Comparison of ENCODE assay signal across 18 cellular contexts in genomic region chr17:77845541-77846225, GRCh38.
A peak's percentile ranks its signal among the peaks of the same experiment; 100 is the strongest.
DNase-seq lines count a peak whose midpoint lies in the region; ATAC-seq, FAIRE-seq and TF ChIP-seq lines count a peak whose summit lies in the region.
"Had no signal": no experiment of that assay in that cellular context is flagged by ENCODE, and none has a peak within 500 bp of the region (broad histone marks: within the 10 kb centered on the region; RNA-seq: fewer than 3 reads in every experiment).

No MANE protein-coding gene starts in this region.

- H3K4me1 ChIP-seq in left ventricle myocardium inferior (peaks cover 22% of the 10 kb centered on the region), HepG2 (ENCODE audit: insufficient read depth, low read length) (no peaks in the 10 kb centered on the region), upper lobe of right lung (no peaks in the 10 kb centered on the region), Caco-2 (peaks cover 5% of the 10 kb centered on the region)

- intact Hi-C loops in left ventricle myocardium inferior (cut with micrococcal nuclease) (no loop called here), Right ventricle myocardium inferior (cut with DNase I) (no loop called here), HepG2 (cut with micrococcal nuclease; ENCODE audit: unreplicated experiment) (no loop called here), upper lobe of right lung (cut with DNase I) (no loop called here), Caco-2 (cut with micrococcal nuclease; ENCODE audit: unreplicated experiment) (no loop called here)

- TF ChIP-seq CTCF in left ventricle myocardium inferior (IDR thresholded peaks at IDR 0.05; ENCODE audit: borderline replicate concordance) (no peak), HepG2 (CRISPR knock-in tag; IDR thresholded peaks at IDR 0.05) (no peak), upper lobe of right lung (IDR thresholded peaks at IDR 0.05) (no peak), Caco-2 (IDR thresholded peaks at IDR 0.05; ENCODE audit: insufficient read depth in 1 of 2, low read depth in 1 of 2, low read length in 1 of 2, severe bottlenecking in 1 of 2, unreplicated experiment in 1 of 2) (no peak)

- TF ChIP-seq RAD21 in HepG2 (CRISPR knock-in tag; IDR thresholded peaks at IDR 0.05) = no peak

- CTCF ChIA-PET in HepG2 (lab: Yijun Ruan, JAX; ENCODE audit: low intra/inter-chr PET ratio, low total read pairs) = no interaction called here
- CTCF ChIA-PET in activated naive CD4-positive, alpha-beta T cell treated with anti-CD3 and anti-CD28 coated beads, Interleukin-2, amount 10 ng/mL, durations not matched to agents 7 days and 5 days (lab: Charles Lee) = no interaction called here
- CTCF ChIA-PET in Caco-2 (lab: Charles Lee) = no interaction called here

- in situ Hi-C loops in HepG2 (cut with HindIII; ENCODE audit: extremely low pct_ligation_motif_present, low pct_unique_long_range_greater_than_20kb) = no loop called here

- H3K4me2 ChIP-seq in HepG2 (ENCODE audit: low read depth, low read length) = no peak overlapping the region

- no peak for ATAC-seq in Right ventricle myocardium inferior
- peak; percentile 30 for ATAC-seq in HepG2
- ATAC-seq in upper lobe of right lung = no peak
- ATAC-seq: HCT116 had no signal

- H3K4me3 Mint-ChIP-seq in activated naive CD4-positive, alpha-beta T cell treated with anti-CD3 and anti-CD28 coated beads, Interleukin-2, amount 10 ng/mL, durations not matched to agents 7 days and 5 days = no peak overlapping the region
- no peak overlapping the region for H3K4me3 Mint-ChIP-seq in Caco-2 (ENCODE audit: unreplicated experiment)

- no peak for FAIRE-seq in HepG2 (lab: Jason Lieb, UNC)
- FAIRE-seq: GM12891, RCC 7860 had no signal

- no TSS peak for BruUV-seq in HepG2 (replicated peaks; lab: Mats Ljungman, UMichigan)
- no TSS peak for BruUV-seq in Caco-2 (replicated peaks; lab: Mats Ljungman, UMichigan)

- H3K27me3 Mint-ChIP-seq in activated naive CD4-positive, alpha-beta T cell treated with anti-CD3 and anti-CD28 coated beads, Interleukin-2, amount 10 ng/mL, durations not matched to agents 7 days and 5 days = peaks cover 32% of the 10 kb centered on the region
- H3K27me3 Mint-ChIP-seq in Caco-2 (ENCODE audit: insufficient read depth, unreplicated experiment) = no peaks in the 10 kb centered on the region

- no peaks in the 10 kb centered on the region for H3K36me3 Mint-ChIP-seq in activated naive CD4-positive, alpha-beta T cell treated with anti-CD3 and anti-CD28 coated beads, Interleukin-2, amount 10 ng/mL, durations not matched to agents 7 days and 5 days
- no peaks in the 10 kb centered on the region for H3K36me3 Mint-ChIP-seq in Caco-2 (ENCODE audit: insufficient read depth, unreplicated experiment)

- H3K36me3 ChIP-seq in left ventricle myocardium inferior (no peaks in the 10 kb centered on the region), KOPT-K1 (ENCODE audit: insufficient read depth, low read length) (no peaks in the 10 kb centered on the region), HepG2 (replicated peaks in 1 of 2; ENCODE audit: control insufficient read depth in 1 of 2, insufficient read depth in 2 of 2, low read length in 2 of 2) (no peaks in the 10 kb centered on the region), upper lobe of right lung (no peaks in the 10 kb centered on the region), Caco-2 (ENCODE audit: control insufficient read depth, insufficient read depth, low read length) (no peaks in the 10 kb centered on the region)

- H3K9me3 ChIP-seq in left ventricle myocardium inferior (replicated peaks) (no peaks in the 10 kb centered on the region), KOPT-K1 (ENCODE audit: insufficient read depth, low read length, poor library complexity, severe bottlenecking) (no peaks in the 10 kb centered on the region), HepG2 (ENCODE audit: low read length) (no peaks in the 10 kb centered on the region), upper lobe of right lung (no peaks in the 10 kb centered on the region), Caco-2 (no peaks in the 10 kb centered on the region)

- H3K79me2 ChIP-seq in HepG2 (ENCODE audit: insufficient read depth, low read length) = no peaks in the 10 kb centered on the region

- H4K20me1 ChIP-seq in HepG2 (ENCODE audit: insufficient read depth, low read length) = no peaks in the 10 kb centered on the region

- peaks cover 50% of the 10 kb centered on the region for H3K4me1 Mint-ChIP-seq in activated naive CD4-positive, alpha-beta T cell treated with anti-CD3 and anti-CD28 coated beads, Interleukin-2, amount 10 ng/mL, durations not matched to agents 7 days and 5 days
- no peaks in the 10 kb centered on the region for H3K4me1 Mint-ChIP-seq in Caco-2 (ENCODE audit: low read depth, unreplicated experiment)

- no peak for TF ChIP-seq POLR2A in HepG2 (IDR thresholded peaks at IDR 0.05; ENCODE audit: insufficient read depth in 1 of 2, low read depth in 2 of 2, low read length in 2 of 2)

- POLR2A ChIA-PET in HepG2 (lab: Yijun Ruan, JAX) (interaction anchor here (0.6 kb wide), 1 partner anchor 175 kb away, joined by 3 read pairs; no protein-coding TSS in a partner anchor), Caco-2 (lab: Charles Lee) (no interaction called here)

- no peak overlapping the region for H2AFZ ChIP-seq in HepG2 (ENCODE audit: low read length)

- no peak overlapping the region for H3K27ac Mint-ChIP-seq in activated naive CD4-positive, alpha-beta T cell treated with anti-CD3 and anti-CD28 coated beads, Interleukin-2, amount 10 ng/mL, durations not matched to agents 7 days and 5 days
- no peak overlapping the region for H3K27ac Mint-ChIP-seq in Caco-2 (ENCODE audit: unreplicated experiment)

- 25% methylated on average over 16 of the region's 19 CpGs for WGBS in HepG2 (ENCODE audit: low lambda C conversion rate)

- H3K27ac ChIP-seq in left ventricle myocardium inferior (replicated peaks) (no peak overlapping the region), KOPT-K1 (ENCODE audit: low read depth, low read length, poor library complexity, severe bottlenecking) (peak overlapping the region; percentile 77), HepG2 (ENCODE audit: extremely low read length, insufficient read depth, low read length) (no peak overlapping the region), upper lobe of right lung (no peak overlapping the region)

- peak; percentile 5 for DNase-seq in left ventricle myocardium inferior
- no peak for DNase-seq in Right ventricle myocardium inferior (ENCODE audit: missing footprints)
- no peak for DNase-seq in HepG2 (ENCODE audit: low spot score)
- DNase-seq in upper lobe of right lung = peak; percentile 42
- DNase-seq in activated naive CD4-positive, alpha-beta T cell treated with anti-CD3 and anti-CD28 coated beads, Interleukin-2, amount 10 ng/mL, durations not matched to agents 7 days and 5 days = no peak
- no peak for DNase-seq in Caco-2
- DNase-seq in NCI-H446 treated with DMSO at 0.1 percent for 48 hours (lab: John Stamatoyannopoulos, UW) = no peak
- DNase-seq: AML-193, IMR-90, MV-4-11, NCI-H1417 treated with DMSO at 0.1 percent for 48 hours, NCI-H2171 treated with DMSO at 0.1 percent for 48 hours, NCI-H82, SIG-M5 had no signal

- no peak overlapping the region for H3K9ac ChIP-seq in HepG2 (ENCODE audit: insufficient read depth, low read depth, low read length)

- H3K9me3 Mint-ChIP-seq in activated naive CD4-positive, alpha-beta T cell treated with anti-CD3 and anti-CD28 coated beads, Interleukin-2, amount 10 ng/mL, durations not matched to agents 7 days and 5 days = no peaks in the 10 kb centered on the region
- no peaks in the 10 kb centered on the region for H3K9me3 Mint-ChIP-seq in Caco-2 (ENCODE audit: unreplicated experiment)

- no peak overlapping the region for H3K4me3 ChIP-seq in left ventricle myocardium inferior
- H3K4me3 ChIP-seq in HepG2 (replicated peaks in 1 of 3; ENCODE audit: insufficient read depth in 1 of 3, low read depth in 2 of 3, low read length in 3 of 3) = no peak overlapping the region
- H3K4me3 ChIP-seq in upper lobe of right lung = no peak overlapping the region
- no peak overlapping the region for H3K4me3 ChIP-seq in Caco-2 (ENCODE audit: low read depth, low read length)

- TF ChIP-seq EP300 in HepG2 (IDR thresholded peaks at IDR 0.05; ENCODE audit: low read depth in 2 of 2, low read length in 2 of 2) = no peak
- no peak for TF ChIP-seq EP300 in HepG2 (CRISPR knock-in tag; IDR thresholded peaks at IDR 0.05; ENCODE audit: borderline replicate concordance)

- H3K27me3 ChIP-seq in left ventricle myocardium inferior (ENCODE audit: low read depth) = no peaks in the 10 kb centered on the region
- peaks cover 6 to 57% of the 10 kb centered on the region in 2 experiments for H3K27me3 ChIP-seq in HepG2 (ENCODE audit: control insufficient read depth in 1 of 2, insufficient read depth in 2 of 2, low read length in 2 of 2)
- H3K27me3 ChIP-seq in upper lobe of right lung = no peaks in the 10 kb centered on the region
- H3K27me3 ChIP-seq in Caco-2 (replicated peaks; ENCODE audit: control insufficient read depth, insufficient read depth, low read length) = no peaks in the 10 kb centered on the region

TF ChIP-seq in HepG2, 621 proteins besides CTCF, POLR2A, EP300 and RAD21:
- no peak for TF ChIP-seq CBX5 (CRISPR knock-in tag; IDR thresholded peaks at IDR 0.05; ENCODE audit: borderline replicate concordance)
- TF ChIP-seq MXI1 (IDR thresholded peaks at IDR 0.05; ENCODE audit: borderline replicate concordance, low read depth, low read length) = no peak
- no peak for TF ChIP-seq CCDC6 (CRISPR knock-in tag; IDR thresholded peaks at IDR 0.05)
- no peak for TF ChIP-seq ZNF761 (CRISPR knock-in tag; conservative IDR thresholded peaks at IDR 0.05)
- TF ChIP-seq ZBTB3 (CRISPR knock-in tag; IDR thresholded peaks at IDR 0.05; ENCODE audit: borderline replicate concordance, low read depth) = no peak
- no peak for TF ChIP-seq CBFB (CRISPR knock-in tag; IDR thresholded peaks at IDR 0.05)
- TF ChIP-seq ATM (IDR thresholded peaks at IDR 0.05; ENCODE audit: borderline replicate concordance) = no peak
- no peak for TF ChIP-seq SRF (IDR thresholded peaks at IDR 0.05; ENCODE audit: low read depth, low read length)
- TF ChIP-seq SP140L (CRISPR knock-in tag; IDR thresholded peaks at IDR 0.05; ENCODE audit: borderline replicate concordance) = no peak
- TF ChIP-seq NR2F6 (IDR thresholded peaks at IDR 0.05) = no peak
- no peak for TF ChIP-seq NR2F6 (CRISPR knock-in tag; IDR thresholded peaks at IDR 0.05)
- TF ChIP-seq SOX6 (IDR thresholded peaks at IDR 0.05) = no peak
- TF ChIP-seq SOX6 (CRISPR knock-in tag; IDR thresholded peaks at IDR 0.05) = no peak
- TF ChIP-seq MEIS2 (CRISPR knock-in tag; IDR thresholded peaks at IDR 0.05) = no peak
- no peak for TF ChIP-seq PCBP2 (optimal IDR thresholded peaks at IDR 0.05; ENCODE audit: low read depth, low read length, poor library complexity, severe bottlenecking)
- TF ChIP-seq CEBPB (IDR thresholded peaks at IDR 0.05; ENCODE audit: borderline replicate concordance, low read depth, low read length) = no peak
TF ChIP-seq in HepG2: peak in this region for 0.

Comparison
In these comparisons a context has a peak if more than half of its experiments do, and no peak if none do; other contexts are left out.
1. DNase-seq: peak in left ventricle myocardium inferior (single experiment) and upper lobe of right lung (single experiment); none in Right ventricle myocardium inferior (single experiment), HepG2 (single experiment), activated naive CD4-positive, alpha-beta T cell treated with anti-CD3 and anti-CD28 coated beads, Interleukin-2, amount 10 ng/mL, durations not matched to agents 7 days and 5 days (single experiment), Caco-2 (0 of 2) and NCI-H446 treated with DMSO at 0.1 percent for 48 hours (single experiment).